In the genomic region with DNA sequence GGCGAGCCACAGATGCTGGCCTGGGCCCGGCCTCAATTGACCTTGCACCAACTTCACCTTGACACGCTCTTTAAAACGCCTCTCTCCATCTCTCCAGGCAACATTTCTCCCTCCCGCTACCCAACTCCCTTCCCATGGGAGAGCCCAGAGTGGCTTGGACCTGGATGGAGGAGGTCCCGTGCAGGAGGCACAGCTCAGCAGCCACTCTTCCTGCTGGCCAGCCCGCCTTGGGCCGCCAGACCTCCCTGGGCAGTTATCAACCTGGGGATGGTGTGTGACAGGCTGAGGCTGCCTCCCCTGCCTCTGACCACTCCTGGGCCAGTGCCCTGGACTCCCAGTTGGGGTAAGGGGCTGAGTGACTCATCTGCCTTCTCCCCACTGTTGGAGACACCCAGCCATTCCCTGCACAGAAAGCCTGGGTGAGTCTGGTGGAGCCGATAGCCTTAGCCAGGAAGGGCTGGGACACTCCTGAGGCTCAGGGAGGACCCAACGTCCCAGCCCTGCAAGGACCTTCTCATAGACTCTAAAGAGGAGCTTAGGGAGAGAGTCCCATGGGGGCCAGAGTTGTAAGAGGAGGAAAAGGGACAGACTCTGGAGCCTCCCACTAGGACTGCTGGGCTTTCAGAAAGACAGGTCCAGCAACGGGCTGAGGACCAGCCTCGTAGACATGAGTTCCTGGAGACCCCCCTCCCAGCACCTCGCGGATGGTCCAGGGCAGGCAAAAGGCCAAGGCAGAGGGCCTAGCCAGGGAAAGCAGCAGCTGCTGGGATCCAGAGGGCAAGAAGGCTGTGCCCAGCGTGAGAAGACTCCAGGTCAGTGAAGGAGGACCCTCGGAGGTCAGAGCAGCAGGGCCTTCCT, we compare ENCODE assay signal across 18 cellular contexts.
DNase-seq lines count a peak whose midpoint lies in the region; ATAC-seq and TF ChIP-seq lines count a peak whose summit lies in the region.
"Had no signal": no experiment of that assay in that cellular context is flagged by ENCODE, and none has a peak within 500 bp of the region (broad histone marks: within the 10 kb centered on the region; RNA-seq: fewer than 3 reads in every experiment).

No MANE protein-coding gene starts in this region.

- H3K4me3 ChIP-seq in HEK293 (ENCODE audit: low read depth, low read length): no peak overlapping the region
- no peak overlapping the region for H3K4me3 ChIP-seq in WERI-Rb-1 (ENCODE audit: low read depth, low read length)
- H3K4me3 ChIP-seq in MG63: no peak overlapping the region
- H3K4me3 ChIP-seq: GM23338, SK-N-MC had no signal

- peaks cover 38% of the 10 kb centered on the region for H3K4me1 Mint-ChIP-seq in stimulated activated memory B cell treated with anti-CD40 and anti-IgM and Interleukin-4, amounts not matched to agents 10 μg/mL and 1 μg/mL and 100 μg/mL, for 72 hours

- H3K27me3 Mint-ChIP-seq in stimulated activated memory B cell treated with anti-CD40 and anti-IgM and Interleukin-4, amounts not matched to agents 10 μg/mL and 1 μg/mL and 100 μg/mL, for 72 hours: peaks cover 26% of the 10 kb centered on the region
- H3K27me3 Mint-ChIP-seq: CD4-positive, CD25-positive, alpha-beta regulatory T cell had no signal

- H3K27ac Mint-ChIP-seq in stimulated activated memory B cell treated with anti-CD40 and anti-IgM and Interleukin-4, amounts not matched to agents 10 μg/mL and 1 μg/mL and 100 μg/mL, for 72 hours: peak overlapping the region; percentile 45
- H3K27ac Mint-ChIP-seq: GM23338 had no signal

- TF ChIP-seq CTCF in HEK293 (tag by site-specific recombination; IDR thresholded peaks at IDR 0.05): no peak
- no peak for TF ChIP-seq CTCF in WERI-Rb-1 (IDR thresholded peaks at IDR 0.05; ENCODE audit: low read depth, low read length)

- H3K4me1 ChIP-seq in HEK293 (ENCODE audit: control insufficient read depth, insufficient read depth, low read length): no peaks in the 10 kb centered on the region

- H3K27ac ChIP-seq in HEK293 (ENCODE audit: extremely low read depth, low read depth, low read length) (no peak overlapping the region), WERI-Rb-1 (peak overlapping the region; percentile 52), layer of hippocampus (ENCODE audit: low read depth, low read length) (peak overlapping the region; percentile 35)
- H3K27ac ChIP-seq: SK-N-MC had no signal

- H3K9me3 ChIP-seq in HEK293 (ENCODE audit: control insufficient read depth, insufficient read depth, low read depth, low read length): no peaks in the 10 kb centered on the region
- peaks cover 2% of the 10 kb centered on the region for H3K9me3 ChIP-seq in WERI-Rb-1 (ENCODE audit: severe bottlenecking)
- H3K9me3 ChIP-seq in MG63: peaks cover 2% of the 10 kb centered on the region

- peaks cover 3% of the 10 kb centered on the region for H3K9me3 Mint-ChIP-seq in stimulated activated memory B cell treated with anti-CD40 and anti-IgM and Interleukin-4, amounts not matched to agents 10 μg/mL and 1 μg/mL and 100 μg/mL, for 72 hours

- no peak for ATAC-seq in stimulated activated memory B cell treated with anti-CD40 and anti-IgM and Interleukin-4, amounts not matched to agents 10 μg/mL and 1 μg/mL and 100 μg/mL, for 72 hours
- ATAC-seq: GM23338, HCT116, PC-3 had no signal

- H3K27me3 ChIP-seq in WERI-Rb-1 (ENCODE audit: insufficient read depth, low read depth, severe bottlenecking) (no peaks in the 10 kb centered on the region), layer of hippocampus (ENCODE audit: control insufficient read depth, insufficient read depth, low read length) (no peaks in the 10 kb centered on the region), MG63 (no peaks in the 10 kb centered on the region)

- no peaks in the 10 kb centered on the region for H3K36me3 ChIP-seq in HEK293 (ENCODE audit: control insufficient read depth in 2 of 2, insufficient read depth in 1 of 2, low read length in 2 of 2)
- H3K36me3 ChIP-seq in WERI-Rb-1: no peaks in the 10 kb centered on the region
- H3K36me3 ChIP-seq in MG63: no peaks in the 10 kb centered on the region

- CTCF ChIA-PET in HEK293 (lab: Yijun Ruan, JAX): interaction anchor here (1.1 kb wide), 1 partner anchor 33 kb away, joined by 4 read pairs; no protein-coding TSS in a partner anchor

- H3K4me3 Mint-ChIP-seq in stimulated activated memory B cell treated with anti-CD40 and anti-IgM and Interleukin-4, amounts not matched to agents 10 μg/mL and 1 μg/mL and 100 μg/mL, for 72 hours: no peak overlapping the region
- H3K4me3 Mint-ChIP-seq: GM23338 had no signal

- POLR2A ChIA-PET in HEK293 (lab: Yijun Ruan, JAX): no interaction called here

- DNase-seq in WERI-Rb-1: no peak
- no peak for DNase-seq in COR-L47 (lab: John Stamatoyannopoulos, UW)
- no peak for DNase-seq in MG63
- no peak for DNase-seq in medulla oblongata (ENCODE audit: extremely low spot score)
- DNase-seq: CD4-positive, CD25-positive, alpha-beta regulatory T cell; DMS 273 treated with DMSO at 0.1 percent for 48 hours; NCI-H1694 treated with DMSO at 0.1 percent for 48 hours; NCI-H2081 treated with DMSO at 0.1 percent for 48 hours; NCI-H2171 treated with DMSO at 0.1 percent for 48 hours; NCI-H524 treated with DMSO at 0.1 percent for 48 hours; PC-3; RPMI8226 had no signal

- H3K36me3 Mint-ChIP-seq in stimulated activated memory B cell treated with anti-CD40 and anti-IgM and Interleukin-4, amounts not matched to agents 10 μg/mL and 1 μg/mL and 100 μg/mL, for 72 hours: peaks cover 4% of the 10 kb centered on the region

TF ChIP-seq in HEK293, 187 proteins besides CTCF, POLR2A, EP300 and RAD21:
- TF ChIP-seq ZNF488 (tag by site-specific recombination; IDR thresholded peaks at IDR 0.05) (no peak), GLIS1 (tag by site-specific recombination; IDR thresholded peaks at IDR 0.05) (peak; percentile 8; the same call in 1 of the 2 replicates)
